Comparison of ENCODE assay signal across 20 cellular contexts in the genomic region with DNA sequence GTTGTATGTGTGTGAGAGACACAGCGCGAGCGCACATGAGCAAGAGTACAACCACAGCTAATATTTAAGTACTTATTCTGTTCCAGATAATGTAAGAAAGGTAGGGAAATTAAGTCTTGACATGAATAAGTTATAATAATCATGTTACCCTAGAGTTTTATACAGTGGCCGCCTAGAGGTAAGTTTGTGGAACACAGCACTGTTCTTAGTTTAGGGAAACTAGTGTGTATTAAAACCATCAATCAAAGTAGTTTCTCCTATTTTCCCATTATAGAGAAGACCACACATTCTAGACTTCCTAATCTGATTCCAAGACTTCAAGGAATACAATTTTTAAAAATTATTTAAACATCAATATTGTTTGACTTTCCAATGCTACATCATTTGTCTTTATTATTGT. TPM values are rescaled to one million over a fixed set of nuclear protein-coding genes. Genes with fewer than 3 reads are reported as not detected.
DNase-seq lines count a peak whose midpoint lies in the region; ATAC-seq and TF ChIP-seq lines count a peak whose summit lies in the region.
"Had no signal": no experiment of that assay in that cellular context is flagged by ENCODE, and none has a peak within 500 bp of the region (broad histone marks: within the 10 kb centered on the region; RNA-seq: fewer than 3 reads in every experiment).

No MANE protein-coding gene starts in this region.

- H3K36me3 ChIP-seq in BJ (ENCODE audit: control insufficient read depth, insufficient read depth, low read length) (no peaks in the 10 kb centered on the region), Loucy (ENCODE audit: insufficient read depth, low read length) (no peaks in the 10 kb centered on the region), osteoblast (ENCODE audit: insufficient read depth, low read length) (no peaks in the 10 kb centered on the region)
- H3K36me3 ChIP-seq: BLaER1 treated with 17β-estradiol and CSF1 and Interleukin-3, amounts not matched to agents 10 nM and 100 nM; heart right ventricle; suprapubic skin had no signal

- H3K4me3 ChIP-seq in BJ (ENCODE audit: low read depth, low read length) (no peak overlapping the region), Loucy (ENCODE audit: low read length, poor library complexity, severe bottlenecking) (no peak overlapping the region), choroid plexus epithelial cell (ENCODE audit: low read depth, low read length) (no peak overlapping the region), osteoblast (ENCODE audit: insufficient read depth, low read length) (no peak overlapping the region)
- H3K4me3 ChIP-seq: BLaER1 treated with 17β-estradiol and CSF1 and Interleukin-3, amounts not matched to agents 10 nM and 100 nM; heart right ventricle; suprapubic skin had no signal

- TF ChIP-seq CTCF in BJ (IDR thresholded peaks at IDR 0.05; ENCODE audit: insufficient read depth, low read depth, low read length) (peak; percentile 19; the same call in 1 of the 2 replicates), Loucy (conservative IDR thresholded peaks at IDR 0.05; ENCODE audit: low read length) (peak; percentile 52), choroid plexus epithelial cell (conservative IDR thresholded peaks at IDR 0.05; ENCODE audit: low read depth, low read length) (peak; percentile 46), osteoblast (IDR thresholded peaks at IDR 0.05; ENCODE audit: extremely low read depth, low read depth, low read length) (peak; percentile 32)

- no peaks in the 10 kb centered on the region for H4K20me1 ChIP-seq in Loucy (ENCODE audit: insufficient read depth, low read length, poor library complexity, severe bottlenecking)
- no peaks in the 10 kb centered on the region for H4K20me1 ChIP-seq in osteoblast (ENCODE audit: insufficient read depth, low read length)
- H4K20me1 ChIP-seq: BLaER1 treated with 17β-estradiol and CSF1 and Interleukin-3, amounts not matched to agents 10 nM and 100 nM had no signal

- H3K4me1 ChIP-seq in Loucy (ENCODE audit: insufficient read depth, low read length, poor library complexity, severe bottlenecking) = no peaks in the 10 kb centered on the region
- no peaks in the 10 kb centered on the region for H3K4me1 ChIP-seq in osteoblast (ENCODE audit: insufficient read depth, low read length)
- H3K4me1 ChIP-seq: suprapubic skin had no signal

- H2AFZ ChIP-seq in Loucy (ENCODE audit: low read length) = no peak overlapping the region
- H2AFZ ChIP-seq in osteoblast (ENCODE audit: low read length) = no peak overlapping the region

- no peak overlapping the region for H3K27ac ChIP-seq in osteoblast (ENCODE audit: low read depth, low read length)
- H3K27ac ChIP-seq: BLaER1 treated with 17β-estradiol and CSF1 and Interleukin-3, amounts not matched to agents 10 nM and 100 nM; heart right ventricle; suprapubic skin had no signal

- no peak overlapping the region for H3K9ac ChIP-seq in Loucy (ENCODE audit: low read depth, low read length, poor library complexity, severe bottlenecking)
- H3K9ac ChIP-seq: BLaER1 treated with 17β-estradiol and CSF1 and Interleukin-3, amounts not matched to agents 10 nM and 100 nM had no signal

- POLR2A ChIA-PET in BJ (lab: Charles Lee) = no interaction called here

- CTCF ChIA-PET in BJ (lab: Yijun Ruan, JAX) = interaction anchor here (1.3 kb wide), 1 partner anchor 10 kb away, joined by 3 read pairs; no protein-coding TSS in a partner anchor

- H3K9me2 ChIP-seq in Loucy (replicated peaks; ENCODE audit: low read depth, low read length) = no peaks in the 10 kb centered on the region

- no peaks in the 10 kb centered on the region for H3K79me2 ChIP-seq in Loucy (ENCODE audit: insufficient read depth, low read length)
- H3K79me2 ChIP-seq in osteoblast (ENCODE audit: insufficient read depth, low read length) = no peaks in the 10 kb centered on the region

- H3K4me2 ChIP-seq in Loucy (ENCODE audit: low read depth, low read length, poor library complexity, severe bottlenecking) (no peak overlapping the region), osteoblast (ENCODE audit: insufficient read depth, low read length) (no peak overlapping the region)
- H3K4me2 ChIP-seq: BLaER1 treated with 17β-estradiol and CSF1 and Interleukin-3, amounts not matched to agents 10 nM and 100 nM had no signal

- DNase-seq in BJ (ENCODE audit: low read depth) (no peak), choroid plexus epithelial cell (ENCODE audit: low read depth) (no peak), osteoblast (ENCODE audit: insufficient read length, low spot score, missing footprints) (no peak)
- DNase-seq: activated B cell treated with CpG ODN at 0.5 μM for 24 hours; activated CD8-positive, alpha-beta memory T cell treated with anti-CD3 and anti-CD28 coated beads for 24 hours; activated naive CD8-positive, alpha-beta T cell treated with anti-CD3 and anti-CD28 coated beads, Interleukin-2, amount 50 U/mL, for 24 hours; cerebellar nuclear complex; heart right ventricle; IMR-90; islet precursor cell; NCI-H2081; stimulated activated CD4-positive, alpha-beta T cell treated with anti-CD3 and anti-CD28 coated beads, Interleukin-4, amount 100 ng/mL, for 24 hours; T-cell had no signal

- H3K9me3 ChIP-seq in Loucy (ENCODE audit: insufficient read depth, low read depth, low read length) (no peaks in the 10 kb centered on the region), osteoblast (ENCODE audit: low read depth, low read length) (no peaks in the 10 kb centered on the region)
- H3K9me3 ChIP-seq: BLaER1 treated with 17β-estradiol and CSF1 and Interleukin-3, amounts not matched to agents 10 nM and 100 nM; heart right ventricle; suprapubic skin had no signal

- no peaks in the 10 kb centered on the region for H3F3A ChIP-seq in Loucy (ENCODE audit: low read depth)

- ATAC-seq in GM19023 (IDR thresholded peaks at IDR 0.05; ENCODE audit: unreplicated experiment) (no peak), GM18520 (IDR thresholded peaks at IDR 0.05; ENCODE audit: unreplicated experiment) (no peak), HG02763 (IDR thresholded peaks at IDR 0.05; ENCODE audit: unreplicated experiment) (no peak)
- ATAC-seq: activated naive CD8-positive, alpha-beta T cell treated with anti-CD3 and anti-CD28 coated beads, Interleukin-2, amount 50 U/mL, for 24 hours; heart right ventricle; T-cell had no signal

- H3K27me3 ChIP-seq in BJ (ENCODE audit: control insufficient read depth, insufficient read depth, low read length) (peaks cover 6% of the 10 kb centered on the region), Loucy (ENCODE audit: insufficient read depth, low read length, poor library complexity, severe bottlenecking) (peaks cover 23% of the 10 kb centered on the region), osteoblast (ENCODE audit: insufficient read depth, low read length) (peaks cover 40% of the 10 kb centered on the region)
- H3K27me3 ChIP-seq: BLaER1 treated with 17β-estradiol and CSF1 and Interleukin-3, amounts not matched to agents 10 nM and 100 nM had no signal

RNA-seq across cellular contexts. Expression of a gene that starts 9.5 kb away (rescaled TPM):
- polyA plus RNA-seq in BJ (2011; rRNA removed) = 0.29 and 0.50 TPM in 2 replicates
- not detected in 2 replicates for polyA minus RNA-seq in BJ (2011; rRNA and poly(A)+ RNA removed)
- total RNA-seq in osteoblast = 0.88 and 1.1 TPM in 2 replicates
- total RNA-seq: activated B cell treated with CpG ODN at 0.5 μM for 24 hours, IMR-90, RPMI7951 had no signal
- polyA plus RNA-seq: IMR-90 had no signal
